ENCODE assay signal across 21 cellular contexts in genomic region chr5:170404398-170404797, GRCh38. TPM values are rescaled to one million over a fixed set of nuclear protein-coding genes. Genes with fewer than 3 reads are reported as not detected.
DNase-seq lines count a peak whose midpoint lies in the region; ATAC-seq and TF ChIP-seq lines count a peak whose summit lies in the region.
"Had no signal": no experiment of that assay in that cellular context is flagged by ENCODE, and none has a peak within 500 bp of the region (broad histone marks: within the 10 kb centered on the region; RNA-seq: fewer than 3 reads in every experiment).

No MANE protein-coding gene starts in this region.

- H3K9me3 Mint-ChIP-seq in activated CD4-positive, alpha-beta T cell treated with anti-CD3 and anti-CD28 coated beads for 36 hours (ENCODE audit: low read depth), result no peaks in the 10 kb centered on the region
- H3K9me3 Mint-ChIP-seq in dendritic cell treated with granulocyte-macrophage colony-stimulating factor and Interleukin-4, amounts not matched to agents 40 ng/mL and 50 ng/mL, for 4 days, result no peaks in the 10 kb centered on the region
- H3K9me3 Mint-ChIP-seq in stimulated activated memory B cell treated with anti-CD40 and anti-IgM and Interleukin-4, amounts not matched to agents 10 μg/mL and 1 μg/mL and 100 μg/mL, for 72 hours, result peaks cover 4% of the 10 kb centered on the region
- H3K9me3 Mint-ChIP-seq in type B pancreatic cell, result peaks cover 9% of the 10 kb centered on the region
- H3K9me3 Mint-ChIP-seq: activated naive CD4-positive, alpha-beta T cell treated with anti-CD3 and anti-CD28 coated beads, Interleukin-2, amount 10 ng/mL, durations not matched to agents 7 days and 5 days; CD8-positive, alpha-beta T cell; immature natural killer cell had no signal

- POLR2A ChIA-PET in activated CD4-positive, alpha-beta T cell treated with anti-CD3 and anti-CD28 coated beads for 36 hours (lab: Charles Lee), result no interaction called here

- no peaks in the 10 kb centered on the region for H3K36me3 Mint-ChIP-seq in activated CD4-positive, alpha-beta T cell treated with anti-CD3 and anti-CD28 coated beads for 36 hours (ENCODE audit: low read depth)
- H3K36me3 Mint-ChIP-seq in dendritic cell treated with granulocyte-macrophage colony-stimulating factor and Interleukin-4, amounts not matched to agents 40 ng/mL and 50 ng/mL, for 4 days (ENCODE audit: low read depth), result no peaks in the 10 kb centered on the region
- H3K36me3 Mint-ChIP-seq in stimulated activated memory B cell treated with anti-CD40 and anti-IgM and Interleukin-4, amounts not matched to agents 10 μg/mL and 1 μg/mL and 100 μg/mL, for 72 hours, result no peaks in the 10 kb centered on the region
- H3K36me3 Mint-ChIP-seq in type B pancreatic cell, result no peaks in the 10 kb centered on the region
- H3K36me3 Mint-ChIP-seq: activated naive CD4-positive, alpha-beta T cell treated with anti-CD3 and anti-CD28 coated beads, Interleukin-2, amount 10 ng/mL, durations not matched to agents 7 days and 5 days; CD8-positive, alpha-beta T cell; immature natural killer cell; T-cell had no signal

- DNase-seq in activated CD4-positive, alpha-beta T cell treated with anti-CD3 and anti-CD28 coated beads for 36 hours, result no peak
- DNase-seq in activated CD4-positive, alpha-beta T cell treated with anti-CD3 and anti-CD28 coated beads, Interleukin-2, amount 50 U/mL, for 1 hour, result no peak
- DNase-seq in NAMALWA (ENCODE audit: low spot score), result peak; percentile 58
- no peak for DNase-seq in T1000 (lab: John Stamatoyannopoulos, UW)
- DNase-seq in stimulated activated CD4-positive, alpha-beta T cell treated with anti-CD3 and anti-CD28 coated beads, Interleukin-2, amount 100 ng/mL, for 48 hours, result no peak
- DNase-seq in type B pancreatic cell (ENCODE audit: extremely low spot score, unreplicated experiment), result no peak
- DNase-seq: activated CD4-positive, alpha-beta T cell treated with anti-CD3 and anti-CD28 coated beads for 4 hours; activated naive CD4-positive, alpha-beta T cell treated with anti-CD3 and anti-CD28 coated beads, Interleukin-2, amount 10 ng/mL, durations not matched to agents 7 days and 5 days; CD8-positive, alpha-beta T cell; HCEC 1CT; immature natural killer cell; mammary epithelial cell; NCI-H1694; NCI-H510A treated with DMSO at 0.1 percent for 48 hours; right cardiac atrium; stimulated activated CD4-positive, alpha-beta T cell treated with anti-CD3 and anti-CD28 coated beads, Interleukin-2, amount 100 ng/mL, for 24 hours had no signal

- intact Hi-C loops in activated CD4-positive, alpha-beta T cell treated with anti-CD3 and anti-CD28 coated beads for 36 hours (cut with DNase I, micrococcal nuclease), result no loop called here
- intact Hi-C loops in dendritic cell treated with granulocyte-macrophage colony-stimulating factor and Interleukin-4, amounts not matched to agents 40 ng/mL and 50 ng/mL, for 4 days (cut with micrococcal nuclease), result loop anchor here (5.0 kb wide), 1 partner anchor 137 kb away; no protein-coding TSS in a partner anchor

- H3K27me3 Mint-ChIP-seq in activated CD4-positive, alpha-beta T cell treated with anti-CD3 and anti-CD28 coated beads for 36 hours, result no peaks in the 10 kb centered on the region
- H3K27me3 Mint-ChIP-seq in dendritic cell treated with granulocyte-macrophage colony-stimulating factor and Interleukin-4, amounts not matched to agents 40 ng/mL and 50 ng/mL, for 4 days, result no peaks in the 10 kb centered on the region
- peaks cover 16% of the 10 kb centered on the region for H3K27me3 Mint-ChIP-seq in stimulated activated memory B cell treated with anti-CD40 and anti-IgM and Interleukin-4, amounts not matched to agents 10 μg/mL and 1 μg/mL and 100 μg/mL, for 72 hours
- peaks cover 6% of the 10 kb centered on the region for H3K27me3 Mint-ChIP-seq in type B pancreatic cell

- H3K4me1 Mint-ChIP-seq in activated CD4-positive, alpha-beta T cell treated with anti-CD3 and anti-CD28 coated beads for 36 hours, result no peaks in the 10 kb centered on the region
- peaks cover 24% of the 10 kb centered on the region for H3K4me1 Mint-ChIP-seq in dendritic cell treated with granulocyte-macrophage colony-stimulating factor and Interleukin-4, amounts not matched to agents 40 ng/mL and 50 ng/mL, for 4 days (ENCODE audit: low read depth)
- peaks cover 8% of the 10 kb centered on the region for H3K4me1 Mint-ChIP-seq in stimulated activated memory B cell treated with anti-CD40 and anti-IgM and Interleukin-4, amounts not matched to agents 10 μg/mL and 1 μg/mL and 100 μg/mL, for 72 hours
- H3K4me1 Mint-ChIP-seq in type B pancreatic cell (ENCODE audit: unreplicated experiment), result peaks cover 11% of the 10 kb centered on the region
- H3K4me1 Mint-ChIP-seq: activated naive CD4-positive, alpha-beta T cell treated with anti-CD3 and anti-CD28 coated beads, Interleukin-2, amount 10 ng/mL, durations not matched to agents 7 days and 5 days; immature natural killer cell had no signal

- peak; percentile 26 for ATAC-seq in activated CD4-positive, alpha-beta T cell treated with anti-CD3 and anti-CD28 coated beads for 36 hours
- ATAC-seq in stimulated activated memory B cell treated with anti-CD40 and anti-IgM and Interleukin-4, amounts not matched to agents 10 μg/mL and 1 μg/mL and 100 μg/mL, for 72 hours, result peak; percentile 66
- ATAC-seq: A549; CD8-positive, alpha-beta T cell; T-cell had no signal

- TF ChIP-seq CTCF in type B pancreatic cell (conservative IDR thresholded peaks at IDR 0.05), result no peak

- CTCF ChIA-PET in activated CD4-positive, alpha-beta T cell treated with anti-CD3 and anti-CD28 coated beads for 36 hours (lab: Charles Lee), result interaction anchor here (1.3 to 1.9 kb wide), 3 partner anchors 17 to 179 kb away, joined by 5 to 7 read pairs (median 6); no protein-coding TSS in a partner anchor

- H3K4me3 Mint-ChIP-seq in activated CD4-positive, alpha-beta T cell treated with anti-CD3 and anti-CD28 coated beads for 36 hours, result no peak overlapping the region
- no peak overlapping the region for H3K4me3 Mint-ChIP-seq in dendritic cell treated with granulocyte-macrophage colony-stimulating factor and Interleukin-4, amounts not matched to agents 40 ng/mL and 50 ng/mL, for 4 days
- no peak overlapping the region for H3K4me3 Mint-ChIP-seq in stimulated activated memory B cell treated with anti-CD40 and anti-IgM and Interleukin-4, amounts not matched to agents 10 μg/mL and 1 μg/mL and 100 μg/mL, for 72 hours
- H3K4me3 Mint-ChIP-seq in type B pancreatic cell, result no peak overlapping the region
- H3K4me3 Mint-ChIP-seq: activated naive CD4-positive, alpha-beta T cell treated with anti-CD3 and anti-CD28 coated beads, Interleukin-2, amount 10 ng/mL, durations not matched to agents 7 days and 5 days; CD8-positive, alpha-beta T cell; immature natural killer cell; T-cell had no signal

- H3K27ac Mint-ChIP-seq in activated CD4-positive, alpha-beta T cell treated with anti-CD3 and anti-CD28 coated beads for 36 hours, result no peak overlapping the region
- H3K27ac Mint-ChIP-seq in dendritic cell treated with granulocyte-macrophage colony-stimulating factor and Interleukin-4, amounts not matched to agents 40 ng/mL and 50 ng/mL, for 4 days, result peak overlapping the region; percentile 34
- H3K27ac Mint-ChIP-seq in stimulated activated memory B cell treated with anti-CD40 and anti-IgM and Interleukin-4, amounts not matched to agents 10 μg/mL and 1 μg/mL and 100 μg/mL, for 72 hours, result no peak overlapping the region
- no peak overlapping the region for H3K27ac Mint-ChIP-seq in type B pancreatic cell
- H3K27ac Mint-ChIP-seq: activated naive CD4-positive, alpha-beta T cell treated with anti-CD3 and anti-CD28 coated beads, Interleukin-2, amount 10 ng/mL, durations not matched to agents 7 days and 5 days; CD8-positive, alpha-beta T cell; immature natural killer cell; T-cell had no signal

RNA-seq across cellular contexts. Expression of gene KCNMB1, which starts 15.2 kb away (rescaled TPM):
- not detected for total RNA-seq in activated CD4-positive, alpha-beta T cell treated with anti-CD3 and anti-CD28 coated beads for 36 hours
- 0.12 and 0.34 TPM in 2 replicates for total RNA-seq in type B pancreatic cell (ENCODE audit: low replicate concordance)
- total RNA-seq: CD8-positive, alpha-beta T cell; glomerular endothelial cell; T-cell had no signal
